8 cellular contexts compared by ENCODE assay signal in the genomic region with DNA sequence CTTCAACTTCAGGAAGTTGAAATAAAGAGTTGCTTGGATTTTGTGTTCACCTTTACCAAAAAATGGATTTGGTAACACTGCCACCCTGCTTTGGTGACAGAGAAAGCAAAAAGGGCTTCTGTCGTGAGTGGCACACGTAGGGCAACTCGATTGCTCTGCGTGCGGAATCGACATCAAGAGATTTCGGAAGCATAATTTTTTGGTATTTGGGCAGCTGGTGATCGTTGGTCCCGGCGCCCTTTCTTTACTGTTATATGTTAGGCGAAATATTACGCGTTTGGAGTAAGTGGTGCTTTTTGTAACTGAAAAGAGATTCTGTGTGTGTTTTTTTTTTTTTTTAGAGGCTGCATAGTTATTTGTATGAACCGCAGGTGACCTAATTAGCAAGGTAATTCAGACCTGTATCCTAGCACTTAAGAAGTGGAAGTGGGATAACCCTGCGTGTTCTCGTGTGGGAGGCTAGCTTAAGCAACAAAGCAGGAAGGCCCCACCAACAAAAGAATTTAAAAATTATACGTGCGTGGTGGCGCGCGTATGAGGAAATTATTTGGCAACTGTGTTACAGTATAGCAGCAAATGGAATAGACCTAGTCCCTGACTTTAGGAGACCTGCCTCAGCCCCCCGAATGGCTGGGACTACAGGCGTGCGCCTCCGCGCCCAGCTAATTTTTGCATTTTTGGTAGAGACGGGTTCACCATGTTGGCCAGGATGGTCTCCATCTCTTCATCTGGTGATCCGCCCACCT. TPM values are rescaled to one million over a fixed set of nuclear protein-coding genes. Genes with fewer than 3 reads are reported as not detected.
A peak's percentile ranks its signal among the peaks of the same experiment; 100 is the strongest.
DNase-seq lines count a peak whose midpoint lies in the region; ATAC-seq and TF ChIP-seq lines count a peak whose summit lies in the region.

A gene (plus strand): TSS at position 108 of the 746 bp plus-strand sequence.

- no peaks in the 10 kb centered on the region for H3K36me3 ChIP-seq in OCI-LY1 (ENCODE audit: insufficient read depth, low read length)
- no peaks in the 10 kb centered on the region for H3K36me3 ChIP-seq in mucosa of descending colon (ENCODE audit: low read depth)

- H3K9me3 ChIP-seq in OCI-LY1 (ENCODE audit: low read length): no peaks in the 10 kb centered on the region
- no peaks in the 10 kb centered on the region for H3K9me3 ChIP-seq in mucosa of descending colon

- peak; percentile 98 for DNase-seq in DMS114 treated with DMSO at 0.1 percent for 48 hours (lab: John Stamatoyannopoulos, UW; ENCODE audit: unreplicated experiment)
- peak; percentile 39 for DNase-seq in HuH-7 (ENCODE audit: low spot score)
- DNase-seq in activated T-cell treated with anti-CD3 and anti-CD28 coated beads for 1 hour (ENCODE audit: low read depth): peak; percentile 80
- peak; percentile 99 for DNase-seq in epithelial cell of prostate (ENCODE audit: low read depth, low spot score)
- DNase-seq in mucosa of descending colon: peak; percentile 84 to 94 (median 90)
- peak; percentile 67 to 82 for DNase-seq in stimulated activated CD8-positive, alpha-beta memory T cell treated with anti-CD3 and anti-CD28 coated beads, Interleukin-4, amount 100 ng/mL, for 1 hour (ENCODE audit: low read depth in 2 of 2, low spot score in 1 of 2)

- no peaks in the 10 kb centered on the region for H3K9me2 ChIP-seq in OCI-LY1 (ENCODE audit: low read depth, low read length)

- H3K27me3 ChIP-seq in OCI-LY1 (ENCODE audit: insufficient read depth, low read length): no peaks in the 10 kb centered on the region

- H3K27ac ChIP-seq in OCI-LY1 (ENCODE audit: low read depth, low read length, poor library complexity, severe bottlenecking) (peak within 1 kb of the TSS; percentile 97), epithelial cell of prostate (peak within 1 kb of the TSS; percentile 90)

- peak within 1 kb of the TSS; percentile 55 for H3K4me3 ChIP-seq in OCI-LY1 (ENCODE audit: low read depth, low read length, poor library complexity, severe bottlenecking)
- H3K4me3 ChIP-seq in mucosa of descending colon: peak within 1 kb of the TSS; percentile 11

- H3F3A ChIP-seq in OCI-LY1 (ENCODE audit: insufficient read depth, low read length): no peaks in the 10 kb centered on the region

- H3K79me2 ChIP-seq in OCI-LY1 (ENCODE audit: insufficient read depth, low read length): no peaks in the 10 kb centered on the region

- H2AFZ ChIP-seq in OCI-LY1 (ENCODE audit: low read length): no peak within 1 kb of the TSS

- H4K20me1 ChIP-seq in OCI-LY1 (ENCODE audit: insufficient read depth, low read length): no peaks in the 10 kb centered on the region

- ATAC-seq in GM21526 (IDR thresholded peaks at IDR 0.05; ENCODE audit: low FRiP score, unreplicated experiment) (peak; percentile 54), mucosa of descending colon (peak; percentile 89)

- peak within 1 kb of the TSS; percentile 76 for H3K4me2 ChIP-seq in OCI-LY1 (ENCODE audit: low read length)

- H3K4me1 ChIP-seq in OCI-LY1 (ENCODE audit: insufficient read depth, low read length, severe bottlenecking) (peaks cover 34% of the 10 kb centered on the region), mucosa of descending colon (ENCODE audit: low read depth) (peaks cover 21% of the 10 kb centered on the region)

- H3K9ac ChIP-seq in OCI-LY1 (ENCODE audit: low read length): peak within 1 kb of the TSS; percentile 75

- intact Hi-C loops in mucosa of descending colon (cut with DNase I, micrococcal nuclease): no loop called here

- peak; percentile 19; the same call in 1 of the 2 replicates for TF ChIP-seq CTCF in OCI-LY1 (IDR thresholded peaks at IDR 0.05; ENCODE audit: low read length)
- no peak for TF ChIP-seq CTCF in mucosa of descending colon (IDR thresholded peaks at IDR 0.05)

RNA-seq across cellular contexts. Expression of the gene that starts here (rescaled TPM):
- not detected for total RNA-seq in mucosa of descending colon

Comparison
In these comparisons a context has a peak if more than half of its experiments do, and no peak if none do; other contexts are left out.
1. Peak in every context shown above with its lines: DNase-seq, ATAC-seq, H3K4me3 ChIP-seq and H3K27ac ChIP-seq.
2. Peak in DNase-seq, ATAC-seq and H3K4me3 ChIP-seq in mucosa of descending colon; RNA of the gene not detected or under 1 TPM.
3. DNase-seq: peak in every context shown above with its lines; median percentile 99 in epithelial cell of prostate; 98 in DMS114 treated with DMSO at 0.1 percent for 48 hours; 90 in mucosa of descending colon; 80 in activated T-cell treated with anti-CD3 and anti-CD28 coated beads for 1 hour; 74 in stimulated activated CD8-positive, alpha-beta memory T cell treated with anti-CD3 and anti-CD28 coated beads, Interleukin-4, amount 100 ng/mL, for 1 hour; 39 in HuH-7.